ENCODE assay signal across 8 cellular contexts in the genomic region with DNA sequence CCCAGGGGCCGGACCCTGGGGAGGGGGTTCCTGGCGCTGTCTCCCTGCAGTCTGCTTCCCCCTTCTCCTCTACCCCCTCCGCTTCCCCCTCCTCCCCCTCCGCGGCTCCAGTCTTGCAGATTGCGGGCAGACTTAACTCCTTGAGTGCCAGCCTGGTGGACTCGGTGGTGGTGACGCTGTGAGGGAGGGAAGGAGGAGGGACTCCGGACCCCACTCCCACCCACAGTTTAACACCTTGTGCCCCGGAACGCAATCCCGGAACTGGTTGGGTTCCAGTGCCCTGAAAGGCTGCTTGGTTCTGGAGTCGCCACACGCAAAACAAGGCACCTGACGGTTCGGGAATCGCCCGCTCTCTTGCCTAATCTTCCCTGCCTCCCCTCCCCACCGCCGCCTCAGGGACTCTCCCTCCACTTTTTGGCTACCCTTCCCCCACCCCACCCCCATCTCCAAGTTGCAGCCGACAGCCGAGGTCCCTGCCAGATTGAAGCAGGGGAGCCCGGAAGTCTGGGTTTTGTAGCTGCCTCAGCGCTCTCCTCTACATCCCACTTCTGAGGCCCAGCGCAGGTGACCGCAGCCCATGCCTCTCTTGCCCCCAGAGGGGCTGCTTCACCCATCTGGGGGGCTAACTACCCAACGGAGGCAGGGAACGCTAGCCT. TPM values are rescaled to one million over a fixed set of nuclear protein-coding genes. Genes with fewer than 3 reads are reported as not detected.
DNase-seq lines count a peak whose midpoint lies in the region; ATAC-seq and TF ChIP-seq lines count a peak whose summit lies in the region.

No MANE protein-coding gene starts in this region.

- H3K27ac Mint-ChIP-seq in nephron, result peak overlapping the region; percentile 89 to 99 (median 98)

- H3K27me3 Mint-ChIP-seq in nephron (ENCODE audit: low read depth), result peaks cover 6% of the 10 kb centered on the region

- peak; percentile 26 for ATAC-seq in RWPE2 (ENCODE audit: low read depth)
- ATAC-seq in thoracic aorta (ENCODE audit: insufficient number of reproducible peaks, low FRiP score, low read depth), result peak; percentile 54
- ATAC-seq in HG03159 (IDR thresholded peaks at IDR 0.05; ENCODE audit: unreplicated experiment), result no peak

- H3K4me1 Mint-ChIP-seq in nephron, result peaks cover 44% of the 10 kb centered on the region

- H3K4me3 ChIP-seq in RWPE2 (ENCODE audit: severe bottlenecking), result peak overlapping the region; percentile 79
- peak overlapping the region; percentile 52 to 65 for H3K4me3 ChIP-seq in foreskin fibroblast (ENCODE audit: low read depth in 1 of 2, low read length in 2 of 2)
- peak overlapping the region; percentile 96 for H3K4me3 ChIP-seq in thoracic aorta

- no peaks in the 10 kb centered on the region for H3K9me3 ChIP-seq in RWPE2 (ENCODE audit: severe bottlenecking)
- H3K9me3 ChIP-seq in thoracic aorta, result no peaks in the 10 kb centered on the region

- H3K27ac ChIP-seq in RWPE2 (ENCODE audit: poor library complexity, severe bottlenecking) (peak overlapping the region; percentile 100), thoracic aorta (peak overlapping the region; percentile 93 to 99)

- H3K9me3 Mint-ChIP-seq in nephron, result no peaks in the 10 kb centered on the region

- H3K27me3 ChIP-seq in RWPE2 (ENCODE audit: insufficient read depth, poor library complexity, severe bottlenecking) (no peaks in the 10 kb centered on the region), thoracic aorta (replicated peaks; ENCODE audit: insufficient read depth) (no peaks in the 10 kb centered on the region)

- H3K36me3 ChIP-seq in RWPE2 (ENCODE audit: low read depth) (peaks cover under 1% of the 10 kb centered on the region), thoracic aorta (no peaks in the 10 kb centered on the region)

- no peak for TF ChIP-seq CTCF in RWPE2 (IDR thresholded peaks at IDR 0.05; ENCODE audit: poor library complexity, severe bottlenecking)
- TF ChIP-seq CTCF in foreskin fibroblast (IDR thresholded peaks at IDR 0.05; ENCODE audit: low read depth, low read length), result no peak
- peak in 1 of 3 experiments; percentile 2 for TF ChIP-seq CTCF in nephron (IDR thresholded peaks at IDR 0.05; ENCODE audit: unreplicated experiment in 3 of 3)
- TF ChIP-seq CTCF in thoracic aorta (IDR thresholded peaks at IDR 0.05), result no peak

- H3K4me1 ChIP-seq in RWPE2 (ENCODE audit: insufficient read depth, poor library complexity, severe bottlenecking), result peaks cover 8% of the 10 kb centered on the region
- peaks cover 15 to 51% of the 10 kb centered on the region in 2 donors for H3K4me1 ChIP-seq in thoracic aorta (ENCODE audit: control insufficient read depth in 1 of 2, low read depth in 2 of 2)

- DNase-seq in COLO829 (ENCODE audit: low spot score) (peak; percentile 74), KG1 (lab: John Stamatoyannopoulos, UW) (peak; percentile 83), RWPE2 (ENCODE audit: low spot score) (peak; percentile 93), foreskin fibroblast (peak; percentile 64 to 81), thoracic aorta (ENCODE audit: low spot score) (peak; percentile 75)
- DNase-seq in activated effector memory CD4-positive, alpha-beta T cell treated with anti-CD3 and anti-CD28 coated beads, Interleukin-2, amount 50 U/mL, for 16 hours, result peak; percentile 91

- H3K4me3 Mint-ChIP-seq in nephron, result peak overlapping the region; percentile 91 to 97 (median 95)

- H3K36me3 Mint-ChIP-seq in nephron (ENCODE audit: low read depth), result no peaks in the 10 kb centered on the region

RNA-seq across cellular contexts. Expression of a gene that starts 3.9 kb away (rescaled TPM):
- 10 to 100 TPM; 28.6 to 68.8 TPM for total RNA-seq in thoracic aorta

RNA-seq across cellular contexts. Expression of a gene that starts 26.5 kb away (rescaled TPM):
- total RNA-seq in thoracic aorta, result not detected

RNA-seq across cellular contexts. Expression of a gene that starts 41.9 kb away (rescaled TPM):
- not detected for total RNA-seq in thoracic aorta

RNA-seq across cellular contexts. Expression of a gene that starts 45.9 kb away (rescaled TPM):
- total RNA-seq in thoracic aorta, result not detected
